ENCODE assay signal across 8 cellular contexts in genomic region chr2:112765251-112765650, GRCh38. TPM values are rescaled to one million over a fixed set of nuclear protein-coding genes. Genes with fewer than 3 reads are reported as not detected.
DNase-seq lines count a peak whose midpoint lies in the region; ATAC-seq and TF ChIP-seq lines count a peak whose summit lies in the region.

No MANE protein-coding gene starts in this region.

- peak overlapping the region; percentile 70 for H3K4me2 ChIP-seq in hepatocyte

- no peaks in the 10 kb centered on the region for H3K36me3 ChIP-seq in hepatocyte (replicated peaks; ENCODE audit: insufficient read depth, low read depth)
- H3K36me3 ChIP-seq in stomach smooth muscle (ENCODE audit: control insufficient read depth in 2 of 2, insufficient read depth in 2 of 2, low read length in 2 of 2) = no peaks in the 10 kb centered on the region

- H3K27ac Mint-ChIP-seq in activated CD4-positive, alpha-beta T cell treated with anti-CD3 and anti-CD28 coated beads, Interleukin-2, amount 10 ng/mL, durations not matched to agents 24 days and 14 days = peak overlapping the region; percentile 25
- H3K27ac Mint-ChIP-seq in T-helper 17 cell = peak overlapping the region; percentile 87

- no peak overlapping the region for H3K4me3 ChIP-seq in hepatocyte
- peak overlapping the region; percentile 28 to 84 for H3K4me3 ChIP-seq in stomach smooth muscle (ENCODE audit: low read length in 2 of 2)

- intact Hi-C loops in activated CD4-positive, alpha-beta T cell treated with anti-CD3 and anti-CD28 coated beads, Interleukin-2, amount 10 ng/mL, durations not matched to agents 24 days and 14 days (cut with micrococcal nuclease) = loop anchor here (2.0 kb wide), 1 partner anchor 40 kb away; no protein-coding TSS in a partner anchor

- H2AFZ ChIP-seq in hepatocyte = peak overlapping the region; percentile 58

- ATAC-seq in T-helper 17 cell = no peak
- no peak for ATAC-seq in HG03280 (IDR thresholded peaks at IDR 0.05; ENCODE audit: unreplicated experiment)

- H3K27me3 ChIP-seq in hepatocyte (no peaks in the 10 kb centered on the region), stomach smooth muscle (ENCODE audit: control insufficient read depth in 1 of 2, insufficient read depth in 2 of 2, low read length in 2 of 2) (no peaks in the 10 kb centered on the region)

- peaks cover 13% of the 10 kb centered on the region for H3K9me3 Mint-ChIP-seq in activated CD4-positive, alpha-beta T cell treated with anti-CD3 and anti-CD28 coated beads, Interleukin-2, amount 10 ng/mL, durations not matched to agents 24 days and 14 days

- no peaks in the 10 kb centered on the region for H3K9me3 ChIP-seq in T-helper 17 cell (ENCODE audit: control insufficient read depth, low read length, poor library complexity, severe bottlenecking)
- no peaks in the 10 kb centered on the region for H3K9me3 ChIP-seq in hepatocyte (ENCODE audit: low read depth)
- no peaks in the 10 kb centered on the region for H3K9me3 ChIP-seq in stomach smooth muscle (ENCODE audit: control insufficient read depth in 2 of 2, low read length in 2 of 2)

- H3K79me2 ChIP-seq in hepatocyte = peaks cover 14% of the 10 kb centered on the region

- H3K9me2 ChIP-seq in hepatocyte (replicated peaks; ENCODE audit: insufficient read depth) = no peaks in the 10 kb centered on the region

- H3K27ac ChIP-seq in hepatocyte (peak overlapping the region; percentile 11), stomach smooth muscle (ENCODE audit: low read length) (no peak overlapping the region)

- H3K4me1 Mint-ChIP-seq in activated CD4-positive, alpha-beta T cell treated with anti-CD3 and anti-CD28 coated beads, Interleukin-2, amount 10 ng/mL, durations not matched to agents 24 days and 14 days = peaks cover 45% of the 10 kb centered on the region
- H3K4me1 Mint-ChIP-seq in T-helper 17 cell = peaks cover 27% of the 10 kb centered on the region

- peaks cover 22% of the 10 kb centered on the region for H3K36me3 Mint-ChIP-seq in activated CD4-positive, alpha-beta T cell treated with anti-CD3 and anti-CD28 coated beads, Interleukin-2, amount 10 ng/mL, durations not matched to agents 24 days and 14 days (ENCODE audit: low read depth)
- H3K36me3 Mint-ChIP-seq in T-helper 17 cell (ENCODE audit: low read depth) = no peaks in the 10 kb centered on the region

- no peak for TF ChIP-seq CTCF in hepatocyte (IDR thresholded peaks at IDR 0.05; ENCODE audit: poor library complexity)

- DNase-seq in activated CD4-positive, alpha-beta T cell treated with anti-CD3 and anti-CD28 coated beads, Interleukin-2, amount 10 ng/mL, durations not matched to agents 24 days and 14 days = peak; percentile 64
- no peak for DNase-seq in activated CD4-positive, alpha-beta T cell treated with anti-CD3 and anti-CD28 coated beads, Interleukin-2, amount 50 U/mL, for 1 hour
- DNase-seq in T-helper 17 cell (no peak), hepatocyte (ENCODE audit: low spot score) (no peak), NCI-H1436 (lab: John Stamatoyannopoulos, UW) (no peak)
- no peak for DNase-seq in stimulated activated CD4-positive, alpha-beta T cell treated with anti-CD3 and anti-CD28 coated beads, Interleukin-12 subunit alpha, Interleukin-12 subunit beta, amount 100 ng/mL, for 4 hours

- no peaks in the 10 kb centered on the region for H4K20me1 ChIP-seq in hepatocyte (ENCODE audit: insufficient read depth, poor library complexity, severe bottlenecking)

- 63% methylated on average over 4 of the region's 4 CpGs for WGBS in hepatocyte (ENCODE audit: low lambda C conversion rate, missing lambda C conversion rate)

- peak overlapping the region in 1 of 2 donors; percentile 36 for H3K9ac ChIP-seq in stomach smooth muscle (ENCODE audit: low read length in 2 of 2)

- no peaks in the 10 kb centered on the region for H3K4me1 ChIP-seq in hepatocyte (ENCODE audit: insufficient read depth)
- peaks cover 6% of the 10 kb centered on the region for H3K4me1 ChIP-seq in stomach smooth muscle (ENCODE audit: control insufficient read depth, insufficient read depth, low read length)

- peak overlapping the region; percentile 92 for H3K4me3 Mint-ChIP-seq in activated CD4-positive, alpha-beta T cell treated with anti-CD3 and anti-CD28 coated beads, Interleukin-2, amount 10 ng/mL, durations not matched to agents 24 days and 14 days
- H3K4me3 Mint-ChIP-seq in T-helper 17 cell = peak overlapping the region; percentile 97

- no peaks in the 10 kb centered on the region for H3K27me3 Mint-ChIP-seq in activated CD4-positive, alpha-beta T cell treated with anti-CD3 and anti-CD28 coated beads, Interleukin-2, amount 10 ng/mL, durations not matched to agents 24 days and 14 days
- H3K27me3 Mint-ChIP-seq in T-helper 17 cell = no peaks in the 10 kb centered on the region

RNA-seq across cellular contexts. Expression of gene CKAP2L, which starts 0.8 kb away (rescaled TPM):
- total RNA-seq in activated CD4-positive, alpha-beta T cell treated with anti-CD3 and anti-CD28 coated beads, Interleukin-2, amount 10 ng/mL, durations not matched to agents 24 days and 14 days = 17.8 and 17.9 TPM in 2 replicates
- total RNA-seq in T-helper 17 cell = under 1 TPM; 0.37 to 0.97 TPM
- total RNA-seq in hepatocyte = 4.3 and 8.1 TPM in 2 replicates
- 5.0 and 7.2 TPM in 2 replicates for polyA plus RNA-seq in hepatocyte

RNA-seq across cellular contexts. Expression of gene IL1A, which starts 19.0 kb away (rescaled TPM):
- total RNA-seq in activated CD4-positive, alpha-beta T cell treated with anti-CD3 and anti-CD28 coated beads, Interleukin-2, amount 10 ng/mL, durations not matched to agents 24 days and 14 days = 9.4 and 10.2 TPM in 2 replicates
- total RNA-seq in T-helper 17 cell = under 1 TPM; 0.35 to 0.44 TPM
- total RNA-seq in hepatocyte = 2.3 and 3.1 TPM in 2 replicates
- 1.1 and 1.4 TPM in 2 replicates for polyA plus RNA-seq in hepatocyte

RNA-seq across cellular contexts. Expression of gene NT5DC4, which starts 44.4 kb away (rescaled TPM):
- total RNA-seq in activated CD4-positive, alpha-beta T cell treated with anti-CD3 and anti-CD28 coated beads, Interleukin-2, amount 10 ng/mL, durations not matched to agents 24 days and 14 days = 0.24 TPM in 1 of 2 replicates, not detected in the other
- total RNA-seq in T-helper 17 cell = not detected
- 1.2 and 2.7 TPM in 2 replicates for total RNA-seq in hepatocyte
- 0.79 and 2.3 TPM in 2 replicates for polyA plus RNA-seq in hepatocyte
